Comparison of ENCODE assay signal across 8 cellular contexts in genomic region chr11:17389205-17389956, GRCh38. TPM values are rescaled to one million over a fixed set of nuclear protein-coding genes. Genes with fewer than 3 reads are reported as not detected.
DNase-seq lines count a peak whose midpoint lies in the region; ATAC-seq, FAIRE-seq and TF ChIP-seq lines count a peak whose summit lies in the region.

No MANE protein-coding gene starts in this region.

- peaks cover 3% of the 10 kb centered on the region for H3K36me3 Mint-ChIP-seq in astrocyte (ENCODE audit: low read depth, unreplicated experiment)

- H3K36me3 ChIP-seq in ES-I3 (ENCODE audit: insufficient read depth, low read length) (no peaks in the 10 kb centered on the region), astrocyte (ENCODE audit: insufficient read depth, low read length) (no peaks in the 10 kb centered on the region)

- no peaks in the 10 kb centered on the region for H4K20me1 ChIP-seq in astrocyte (ENCODE audit: insufficient read depth, low read length)

- no peak overlapping the region for H3K27ac ChIP-seq in astrocyte (ENCODE audit: low read depth, low read length)

- H3K9me3 Mint-ChIP-seq in astrocyte (ENCODE audit: unreplicated experiment), result peaks cover 2% of the 10 kb centered on the region

- peak overlapping the region; percentile 83 for H3K4me2 ChIP-seq in astrocyte (ENCODE audit: low read length)

- H3K27me3 Mint-ChIP-seq in astrocyte (ENCODE audit: low read depth, unreplicated experiment), result peaks cover 49% of the 10 kb centered on the region

- FAIRE-seq in astrocyte (lab: Jason Lieb, UNC), result no peak

- no peak for TF ChIP-seq CTCF in astrocyte (IDR thresholded peaks at IDR 0.05; ENCODE audit: insufficient read depth, low read depth, low read length)

- H3K9ac ChIP-seq in ES-I3 (ENCODE audit: low read depth, low read length) (peak overlapping the region; percentile 63), astrocyte (ENCODE audit: low read length) (no peak overlapping the region)

- H3K79me2 ChIP-seq in astrocyte (ENCODE audit: insufficient read depth, low read length), result no peaks in the 10 kb centered on the region

- DNase-seq in NCI-H1417 (lab: John Stamatoyannopoulos, UW), result peak; percentile 90 to 94 (median 93)
- DNase-seq in T-helper 2 cell, result peak; percentile 63 to 75 (median 66)
- DNase-seq in astrocyte (ENCODE audit: low read depth), result no peak
- peak; percentile 57 for DNase-seq in iPS DF 19.7 (ENCODE audit: low read depth, low spot score)
- no peak for DNase-seq in skeletal muscle cell (ENCODE audit: low read depth)

- H3K4me1 ChIP-seq in ES-I3 (ENCODE audit: insufficient read depth, low read length), result no peaks in the 10 kb centered on the region
- peaks cover 3% of the 10 kb centered on the region for H3K4me1 ChIP-seq in astrocyte (ENCODE audit: insufficient read depth, low read length)

- H2AFZ ChIP-seq in astrocyte (ENCODE audit: low read depth, low read length), result no peak overlapping the region

- H3K27me3 ChIP-seq in astrocyte (ENCODE audit: insufficient read depth, low read length), result peaks cover 9% of the 10 kb centered on the region

- H3K9me3 ChIP-seq in ES-I3 (ENCODE audit: control insufficient read depth, insufficient read depth, low read length), result no peaks in the 10 kb centered on the region
- H3K9me3 ChIP-seq in astrocyte (ENCODE audit: insufficient read depth, low read depth, low read length), result no peaks in the 10 kb centered on the region

- no peak overlapping the region for H3K27ac Mint-ChIP-seq in astrocyte (ENCODE audit: unreplicated experiment)

- H3K4me3 ChIP-seq in astrocyte (ENCODE audit: insufficient read depth, low read depth, low read length) (peak overlapping the region; percentile 44), skeletal muscle cell (ENCODE audit: low read depth, low read length) (peak overlapping the region; percentile 38)

- ATAC-seq in HG02610 (IDR thresholded peaks at IDR 0.05; ENCODE audit: unreplicated experiment), result peak; percentile 53
- ATAC-seq in HG03097 (IDR thresholded peaks at IDR 0.05; ENCODE audit: low FRiP score, unreplicated experiment), result no peak

- H3K4me3 Mint-ChIP-seq in astrocyte (ENCODE audit: unreplicated experiment), result peak overlapping the region; percentile 54

- H3K4me1 Mint-ChIP-seq in astrocyte (ENCODE audit: low read depth, unreplicated experiment), result peaks cover under 1% of the 10 kb centered on the region

RNA-seq across cellular contexts. Expression of gene KCNJ11, which starts 0.9 kb away (rescaled TPM):
- 0.43 TPM in 1 of 2 replicates, not detected in the other for total RNA-seq in astrocyte

RNA-seq across cellular contexts. Expression of gene NCR3LG1, which starts 37.8 kb away (rescaled TPM):
- 3.1 and 3.3 TPM in 2 replicates for total RNA-seq in astrocyte

Comparison
In these comparisons a context has a peak if more than half of its experiments do, and no peak if none do; other contexts are left out.
1. DNase-seq: peak in NCI-H1417 (3 of 3), T-helper 2 cell (5 of 5) and iPS DF 19.7 (single experiment); none in astrocyte (single experiment) and skeletal muscle cell (single experiment).